Comparison of ENCODE assay signal across 8 cellular contexts in the genomic region with DNA sequence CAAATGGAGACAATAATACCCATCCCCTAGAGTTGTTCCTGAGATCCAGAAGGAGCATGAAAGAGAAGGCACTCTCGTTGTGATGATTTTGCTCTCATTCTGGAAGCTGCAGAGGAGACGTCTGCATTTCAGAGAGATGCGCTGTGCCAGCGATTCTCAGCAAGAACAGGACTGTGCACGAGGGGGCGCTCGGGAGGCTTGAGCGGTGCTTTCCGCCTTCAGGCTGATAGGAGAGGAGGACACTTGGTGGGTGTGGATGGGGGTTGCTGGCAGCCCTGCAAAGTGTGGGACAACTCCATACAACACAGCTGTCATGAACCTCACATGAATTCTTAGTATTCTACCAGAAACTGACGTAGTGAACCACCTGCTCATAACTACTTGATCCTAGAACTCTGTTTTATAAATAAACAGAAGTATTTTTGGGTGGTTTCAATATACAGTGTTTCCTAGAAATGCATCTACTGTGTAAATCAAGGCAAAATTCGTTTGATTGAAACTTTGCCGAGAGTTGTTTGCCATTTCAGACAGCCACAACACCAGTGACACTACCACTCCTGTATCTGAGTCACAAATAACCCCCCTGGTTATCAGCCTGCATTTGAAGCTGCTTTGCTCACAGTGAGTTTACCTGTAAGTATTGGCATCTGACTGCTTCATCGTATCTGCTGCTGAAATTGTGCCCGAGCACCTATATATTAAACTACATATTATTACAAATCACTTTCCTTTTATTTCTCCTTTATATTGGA.
DNase-seq lines count a peak whose midpoint lies in the region; ATAC-seq and TF ChIP-seq lines count a peak whose summit lies in the region.

No MANE protein-coding gene starts in this region.

- H3K4me3 ChIP-seq in WERI-Rb-1 (ENCODE audit: low read depth, low read length) (no peak overlapping the region), brain microvascular endothelial cell (ENCODE audit: low read depth, low read length) (no peak overlapping the region)

- in situ Hi-C loops in brain microvascular endothelial cell (cut with HindIII; ENCODE audit: low pct_ligation_motif_present, low sequenced_read_pairs), result no loop called here

- no peaks in the 10 kb centered on the region for H3K36me3 ChIP-seq in WERI-Rb-1
- no peaks in the 10 kb centered on the region for H3K36me3 ChIP-seq in brain microvascular endothelial cell (replicated peaks)

- ATAC-seq in HG02798 (IDR thresholded peaks at IDR 0.05; ENCODE audit: poor library complexity, unreplicated experiment) (peak; percentile 86), HG03097 (IDR thresholded peaks at IDR 0.05; ENCODE audit: low FRiP score, unreplicated experiment) (no peak)

- TF ChIP-seq CTCF in GM12873 (IDR thresholded peaks at IDR 0.05; ENCODE audit: insufficient read depth, low read depth, low read length, missing control alignments) (peak; percentile 92), WERI-Rb-1 (IDR thresholded peaks at IDR 0.05; ENCODE audit: low read depth, low read length) (peak; percentile 97), brain microvascular endothelial cell (IDR thresholded peaks at IDR 0.05; ENCODE audit: low read depth, low read length, missing control alignments) (peak; percentile 97)

- H3K27me3 ChIP-seq in WERI-Rb-1 (ENCODE audit: insufficient read depth, low read depth, severe bottlenecking) (no peaks in the 10 kb centered on the region), brain microvascular endothelial cell (replicated peaks) (no peaks in the 10 kb centered on the region)

- H3K27ac ChIP-seq in WERI-Rb-1 (no peak overlapping the region), brain microvascular endothelial cell (no peak overlapping the region)

- DNase-seq in NCI-H2107 (lab: John Stamatoyannopoulos, UW) (peak; percentile 55), WERI-Rb-1 (peak; percentile 89), brain microvascular endothelial cell (peak; percentile 66), inferior parietal cortex (ENCODE audit: extremely low spot score) (peak; percentile 78)
- peak; percentile 59 to 73 for DNase-seq in stimulated activated CD4-positive, alpha-beta T cell treated with anti-CD3 and anti-CD28 coated beads, Interleukin-15, amount 100 ng/mL, for 48 hours (ENCODE audit: low read depth in 2 of 2)

- no peaks in the 10 kb centered on the region for H3K9me3 ChIP-seq in WERI-Rb-1 (ENCODE audit: severe bottlenecking)
